ENCODE assay signal across 17 cellular contexts in genomic region chr17:263271-263670, GRCh38.
A peak's percentile ranks its signal among the peaks of the same experiment; 100 is the strongest.
DNase-seq lines count a peak whose midpoint lies in the region; ATAC-seq, FAIRE-seq and TF ChIP-seq lines count a peak whose summit lies in the region.
"Had no signal": no experiment of that assay in that cellular context is flagged by ENCODE, and none has a peak within 500 bp of the region (broad histone marks: within the 10 kb centered on the region; RNA-seq: fewer than 3 reads in every experiment).

No MANE protein-coding gene starts in this region.

- H3K9me3 ChIP-seq in right cardiac atrium (ENCODE audit: control insufficient read depth, low read length), result no peaks in the 10 kb centered on the region
- no peaks in the 10 kb centered on the region for H3K9me3 ChIP-seq in colonic mucosa
- H3K9me3 ChIP-seq in uterus, result no peaks in the 10 kb centered on the region

- no peak overlapping the region for H3K4me3 Mint-ChIP-seq in osteocyte (ENCODE audit: unreplicated experiment)
- H3K4me3 Mint-ChIP-seq: GM23338 had no signal

- intact Hi-C loops in cardiac septum (cut with DNase I), result no loop called here
- intact Hi-C loops in right cardiac atrium (cut with DNase I), result no loop called here
- intact Hi-C loops in colonic mucosa (cut with DNase I), result no loop called here
- intact Hi-C loops in uterus (cut with DNase I; ENCODE audit: low total_unique reads), result no loop called here

- H3K9me3 Mint-ChIP-seq in osteocyte (ENCODE audit: unreplicated experiment), result peaks cover 5% of the 10 kb centered on the region

- no peak overlapping the region for H3K27ac ChIP-seq in right cardiac atrium (ENCODE audit: low read length)
- no peak overlapping the region for H3K27ac ChIP-seq in colonic mucosa
- no peak overlapping the region for H3K27ac ChIP-seq in uterus
- H3K27ac ChIP-seq: C4-2B had no signal

- no peak overlapping the region for H3K27ac Mint-ChIP-seq in osteocyte (ENCODE audit: unreplicated experiment)
- H3K27ac Mint-ChIP-seq: GM23338 had no signal

- DNase-seq in cardiac septum (ENCODE audit: low spot score) (peak; percentile 36), right cardiac atrium (no peak), colonic mucosa (peak; percentile 5), osteocyte (ENCODE audit: extremely low spot score, unreplicated experiment) (peak; percentile 38), uterus (peak; percentile 2 to 3), NCI-H1105 (lab: John Stamatoyannopoulos, UW) (no peak), GM12891 (ENCODE audit: insufficient read length, low spot score) (no peak)
- DNase-seq: GDM1, NCI-H187, NCI-H748 treated with DMSO at 0.1 percent for 48 hours, OCI-M1, RPMI8226 had no signal

- H3K4me1 ChIP-seq in right cardiac atrium (ENCODE audit: control insufficient read depth, insufficient read depth, low read length) (peaks cover 3% of the 10 kb centered on the region), colonic mucosa (no peaks in the 10 kb centered on the region), uterus (no peaks in the 10 kb centered on the region)

- ATAC-seq in right cardiac atrium, result no peak
- ATAC-seq: GM12878, GM23338, HCT116 had no signal

- WGBS in right cardiac atrium, result 94% methylated on average over 18 of the region's 18 CpGs

- no peak for TF ChIP-seq CTCF in colonic mucosa (IDR thresholded peaks at IDR 0.05)
- no peak for TF ChIP-seq CTCF in osteocyte (IDR thresholded peaks at IDR 0.05)
- TF ChIP-seq CTCF in uterus (IDR thresholded peaks at IDR 0.05), result no peak

- H3K27me3 ChIP-seq in right cardiac atrium (ENCODE audit: control insufficient read depth, insufficient read depth) (no peaks in the 10 kb centered on the region), colonic mucosa (no peaks in the 10 kb centered on the region), uterus (no peaks in the 10 kb centered on the region)

- no peaks in the 10 kb centered on the region for H3K36me3 ChIP-seq in colonic mucosa
- no peaks in the 10 kb centered on the region for H3K36me3 ChIP-seq in uterus

- TF ChIP-seq POLR2A in uterus (IDR thresholded peaks at IDR 0.05) (no peak), GM12891 (IDR thresholded peaks at IDR 0.05; ENCODE audit: low read depth, low read length) (no peak)

- no peaks in the 10 kb centered on the region for H3K36me3 Mint-ChIP-seq in osteocyte (ENCODE audit: unreplicated experiment)

- H3K9ac ChIP-seq in colonic mucosa (ENCODE audit: low read depth in 2 of 2, low read length in 2 of 2), result no peak overlapping the region

- H3K4me3 ChIP-seq in right cardiac atrium (ENCODE audit: low read length), result no peak overlapping the region
- no peak overlapping the region for H3K4me3 ChIP-seq in colonic mucosa
- no peak overlapping the region for H3K4me3 ChIP-seq in uterus
- H3K4me3 ChIP-seq: GM12878, GM23338 had no signal

- H3K27me3 Mint-ChIP-seq in osteocyte (ENCODE audit: unreplicated experiment), result peaks cover 12% of the 10 kb centered on the region

- FAIRE-seq in GM12891 (lab: Jason Lieb, UNC), result no peak
- FAIRE-seq: GM12878, GM18507 had no signal

- H3K4me1 Mint-ChIP-seq in osteocyte (ENCODE audit: unreplicated experiment), result no peaks in the 10 kb centered on the region

TF ChIP-seq in GM12891, 5 proteins besides CTCF, POLR2A, EP300 and RAD21:
- TF ChIP-seq POLR2AphosphoS5 (IDR thresholded peaks at IDR 0.05; ENCODE audit: low read depth, low read length) (no peak), PAX5 (IDR thresholded peaks at IDR 0.05; ENCODE audit: insufficient read depth, low read length, severe bottlenecking) (no peak)

Comparison
In these comparisons a context has a peak if more than half of its experiments do, and no peak if none do; other contexts are left out.
1. DNase-seq: peak in cardiac septum (single experiment), colonic mucosa (single experiment), osteocyte (single experiment) and uterus (2 of 2); none in right cardiac atrium (0 of 3), NCI-H1105 (single experiment) and GM12891 (single experiment).